Comparison of ENCODE assay signal across 2 cellular contexts in the genomic region with DNA sequence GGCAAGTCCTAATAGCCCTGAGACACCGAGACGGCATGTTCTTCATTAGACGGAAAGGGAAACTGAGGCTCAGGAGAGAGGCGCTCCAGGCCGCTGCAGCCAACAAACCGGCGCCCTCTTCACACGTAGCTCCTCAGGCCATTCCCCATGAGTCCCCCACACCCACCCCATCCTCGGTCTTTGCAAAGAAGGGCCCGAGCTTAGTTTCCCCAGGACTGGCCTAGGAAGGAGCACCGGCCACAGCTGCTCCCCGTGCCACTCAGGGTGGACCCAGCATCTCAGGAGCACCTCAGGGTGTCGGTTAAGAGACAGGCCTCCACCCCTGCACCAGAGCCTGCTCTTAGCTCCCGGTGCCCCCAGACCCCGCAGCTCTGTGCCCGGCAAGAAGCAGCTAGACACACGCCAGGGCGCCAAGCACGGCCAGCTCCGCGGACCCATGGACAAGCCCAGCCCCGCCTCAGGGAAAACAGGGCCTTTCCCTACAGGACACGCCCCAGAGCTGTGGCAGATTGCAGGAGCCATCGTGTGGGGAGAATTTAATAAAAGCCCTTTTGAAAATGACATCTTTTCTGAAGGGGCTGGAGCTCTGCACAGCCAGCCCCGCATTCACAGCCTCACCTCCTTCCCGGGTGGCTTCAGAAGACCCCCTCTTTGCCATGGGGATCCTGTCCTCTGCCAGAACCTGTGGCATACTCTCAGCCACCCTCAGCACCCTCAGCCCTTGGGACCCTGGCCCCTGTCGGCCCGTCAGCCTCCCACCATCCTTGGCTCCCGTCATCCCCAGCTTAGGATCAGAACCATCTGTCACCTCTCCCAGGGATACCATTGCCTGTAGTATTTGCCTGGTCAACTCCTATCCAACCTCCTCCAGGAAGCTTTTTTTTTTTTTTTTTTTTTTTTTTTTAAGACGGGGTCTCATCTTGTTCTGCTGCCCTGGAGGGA.
TF ChIP-seq lines count a peak whose summit lies in the region.

No MANE protein-coding gene starts in this region.

TF ChIP-seq in HEK293, 187 proteins besides CTCF, POLR2A, EP300 and RAD21 (continued from another document):
- TF ChIP-seq, protein P1, sequence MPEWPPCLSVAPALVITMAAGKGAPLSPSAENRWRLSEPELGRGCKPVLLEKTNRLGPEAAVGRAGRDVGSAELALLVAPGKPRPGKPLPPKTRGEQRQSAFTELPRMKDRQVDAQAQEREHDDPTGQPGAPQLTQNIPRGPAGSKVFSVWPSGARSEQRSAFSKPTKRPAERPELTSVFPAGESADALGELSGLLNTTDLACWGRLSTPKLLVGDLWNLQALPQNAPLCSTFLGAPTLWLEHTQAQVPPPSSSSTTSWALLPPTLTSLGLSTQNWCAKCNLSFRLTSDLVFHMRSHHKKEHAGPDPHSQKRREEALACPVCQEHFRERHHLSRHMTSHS (tag by site-specific recombination; IDR thresholded peaks at IDR 0.05), result no peak
- TF ChIP-seq KLF1 (tag by site-specific recombination; IDR thresholded peaks at IDR 0.05) (peak; percentile 29; the same call in 1 of the 2 replicates), ZNF140 (tag by site-specific recombination; IDR thresholded peaks at IDR 0.05) (no peak)

TF ChIP-seq in neural cell, 6 proteins besides CTCF, POLR2A, EP300 and RAD21 (continued from another document):
- TF ChIP-seq, protein P2, sequence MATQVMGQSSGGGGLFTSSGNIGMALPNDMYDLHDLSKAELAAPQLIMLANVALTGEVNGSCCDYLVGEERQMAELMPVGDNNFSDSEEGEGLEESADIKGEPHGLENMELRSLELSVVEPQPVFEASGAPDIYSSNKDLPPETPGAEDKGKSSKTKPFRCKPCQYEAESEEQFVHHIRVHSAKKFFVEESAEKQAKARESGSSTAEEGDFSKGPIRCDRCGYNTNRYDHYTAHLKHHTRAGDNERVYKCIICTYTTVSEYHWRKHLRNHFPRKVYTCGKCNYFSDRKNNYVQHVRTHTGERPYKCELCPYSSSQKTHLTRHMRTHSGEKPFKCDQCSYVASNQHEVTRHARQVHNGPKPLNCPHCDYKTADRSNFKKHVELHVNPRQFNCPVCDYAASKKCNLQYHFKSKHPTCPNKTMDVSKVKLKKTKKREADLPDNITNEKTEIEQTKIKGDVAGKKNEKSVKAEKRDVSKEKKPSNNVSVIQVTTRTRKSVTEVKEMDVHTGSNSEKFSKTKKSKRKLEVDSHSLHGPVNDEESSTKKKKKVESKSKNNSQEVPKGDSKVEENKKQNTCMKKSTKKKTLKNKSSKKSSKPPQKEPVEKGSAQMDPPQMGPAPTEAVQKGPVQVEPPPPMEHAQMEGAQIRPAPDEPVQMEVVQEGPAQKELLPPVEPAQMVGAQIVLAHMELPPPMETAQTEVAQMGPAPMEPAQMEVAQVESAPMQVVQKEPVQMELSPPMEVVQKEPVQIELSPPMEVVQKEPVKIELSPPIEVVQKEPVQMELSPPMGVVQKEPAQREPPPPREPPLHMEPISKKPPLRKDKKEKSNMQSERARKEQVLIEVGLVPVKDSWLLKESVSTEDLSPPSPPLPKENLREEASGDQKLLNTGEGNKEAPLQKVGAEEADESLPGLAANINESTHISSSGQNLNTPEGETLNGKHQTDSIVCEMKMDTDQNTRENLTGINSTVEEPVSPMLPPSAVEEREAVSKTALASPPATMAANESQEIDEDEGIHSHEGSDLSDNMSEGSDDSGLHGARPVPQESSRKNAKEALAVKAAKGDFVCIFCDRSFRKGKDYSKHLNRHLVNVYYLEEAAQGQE (IDR thresholded peaks at IDR 0.05; ENCODE audit: borderline replicate concordance), result no peak
TF ChIP-seq in neural cell: peak in this region for 0.
